16 cellular contexts compared by ENCODE assay signal in genomic region chr12:53820503-53820902, GRCh38.
A peak's percentile ranks its signal among the peaks of the same experiment; 100 is the strongest.
DNase-seq lines count a peak whose midpoint lies in the region; TF ChIP-seq lines count a peak whose summit lies in the region.
"Had no signal": no experiment of that assay in that cellular context is flagged by ENCODE, and none has a peak within 500 bp of the region (broad histone marks: within the 10 kb centered on the region; RNA-seq: fewer than 3 reads in every experiment).

No MANE protein-coding gene starts in this region.

- no peak overlapping the region for H2BK15ac ChIP-seq in neuronal stem cell (ENCODE audit: low read length)

- no peak overlapping the region for H3K23ac ChIP-seq in neuronal stem cell (ENCODE audit: low read depth, low read length, poor library complexity)

- H3K14ac ChIP-seq in neuronal stem cell (ENCODE audit: low read length), result no peak overlapping the region

- H4K91ac ChIP-seq in neuronal stem cell (ENCODE audit: low read depth, low read length, poor library complexity), result no peak overlapping the region

- no peak overlapping the region for H3K4me2 ChIP-seq in neuronal stem cell (ENCODE audit: insufficient read depth, low read length, poor library complexity, severe bottlenecking)

- no peaks in the 10 kb centered on the region for H3K4me1 ChIP-seq in neuronal stem cell (ENCODE audit: control insufficient read depth in 2 of 2, insufficient read depth in 1 of 2, low read depth in 1 of 2, low read length in 2 of 2)
- H3K4me1 ChIP-seq: adrenal gland, colonic mucosa, vagina had no signal

- no peak overlapping the region for H2BK120ac ChIP-seq in neuronal stem cell (ENCODE audit: low read depth, low read length)

- H3K27me3 ChIP-seq in MG63 (no peaks in the 10 kb centered on the region), neuronal stem cell (ENCODE audit: control insufficient read depth in 3 of 3, insufficient read depth in 3 of 3, low read depth in 1 of 3, low read length in 3 of 3) (peaks cover 0 to 73% (median 0%) of the 10 kb centered on the region in 3 experiments)
- H3K27me3 ChIP-seq: colonic mucosa, vagina had no signal

- no peak overlapping the region for H2AK5ac ChIP-seq in neuronal stem cell (ENCODE audit: low read depth, low read length)

- no peak overlapping the region for H2AFZ ChIP-seq in neuronal stem cell (ENCODE audit: low read length)

- DNase-seq in GM04503 (ENCODE audit: low read depth) (peak; percentile 33), MG63 (peak; percentile 72), epithelial cell of esophagus (ENCODE audit: low read depth) (peak; percentile 59), renal cortical epithelial cell (ENCODE audit: low read depth) (peak; percentile 26), neuronal stem cell (ENCODE audit: low spot score) (no peak), NCI-H1694 (lab: John Stamatoyannopoulos, UW) (no peak)
- no peak for DNase-seq in stimulated activated naive CD4-positive, alpha-beta T cell treated with Interleukin-2 at 50 U/mL for 16 hours (lab: John Stamatoyannopoulos, UW)
- DNase-seq: activated T-cell treated with anti-CD3 and anti-CD28 coated beads, Interleukin-2, amount 50 U/mL, for 72 hours; adrenal gland; colonic mucosa; NCI-H1105; NCI-H524; stimulated activated naive CD8-positive, alpha-beta T cell treated with anti-CD3 and anti-CD28 coated beads, Interleukin-15, amount 100 ng/mL, for 72 hours had no signal

- H3K27ac ChIP-seq in neuronal stem cell (replicated peaks; ENCODE audit: low read length), result no peak overlapping the region
- H3K27ac ChIP-seq: adrenal gland, colonic mucosa, neutrophil, skin epidermis, vagina had no signal

- H3K4me3 ChIP-seq in MG63 (no peak overlapping the region), epithelial cell of esophagus (ENCODE audit: low read length) (no peak overlapping the region), neuronal stem cell (ENCODE audit: low read length in 2 of 2) (no peak overlapping the region)
- H3K4me3 ChIP-seq: adrenal gland, colonic mucosa, skin epidermis, vagina had no signal

- no peak overlapping the region for H3K9ac ChIP-seq in neuronal stem cell (ENCODE audit: low read depth, low read length, poor library complexity)

- no peak for TF ChIP-seq CTCF in epithelial cell of esophagus (IDR thresholded peaks at IDR 0.05; ENCODE audit: insufficient read depth, low read depth, low read length, missing control alignments)

- no peak overlapping the region for H2BK5ac ChIP-seq in neuronal stem cell (ENCODE audit: low read length)

- no CpG with 5 or more reads among the region's 3 CpGs for WGBS in neuronal stem cell (ENCODE audit: extremely low coverage in 2 of 2, insufficient read length in 2 of 2, insufficient replicate concordance in 1 of 2), 2 donors

- no peak overlapping the region for H4K8ac ChIP-seq in neuronal stem cell (ENCODE audit: low read depth, low read length)

- H3K9me3 ChIP-seq in MG63 (no peaks in the 10 kb centered on the region), neuronal stem cell (replicated peaks in 1 of 2; ENCODE audit: control insufficient read depth in 2 of 2, insufficient read depth in 1 of 2, low read depth in 1 of 2, low read length in 2 of 2) (no peaks in the 10 kb centered on the region)
- H3K9me3 ChIP-seq: adrenal gland, colonic mucosa, neutrophil, vagina had no signal

- H3K4ac ChIP-seq in neuronal stem cell (ENCODE audit: low read length), result no peak overlapping the region

- H3K36me3 ChIP-seq in MG63 (no peaks in the 10 kb centered on the region), neuronal stem cell (replicated peaks in 1 of 2; ENCODE audit: control insufficient read depth in 2 of 2, insufficient read depth in 2 of 2, low read length in 2 of 2) (no peaks in the 10 kb centered on the region)
- H3K36me3 ChIP-seq: adrenal gland, colonic mucosa, neutrophil, vagina had no signal

- H2BK12ac ChIP-seq in neuronal stem cell (ENCODE audit: low read length), result no peak overlapping the region

- no peak overlapping the region for H3K18ac ChIP-seq in neuronal stem cell (ENCODE audit: low read length)

- H3K79me1 ChIP-seq in neuronal stem cell (ENCODE audit: low read depth, low read length), result no peaks in the 10 kb centered on the region

Comparison
In these comparisons a context has a peak if more than half of its experiments do, and no peak if none do; other contexts are left out.
1. DNase-seq: peak in GM04503 (single experiment), MG63 (single experiment), epithelial cell of esophagus (single experiment) and renal cortical epithelial cell (single experiment); none in neuronal stem cell (single experiment), NCI-H1694 (single experiment) and stimulated activated naive CD4-positive, alpha-beta T cell treated with Interleukin-2 at 50 U/mL for 16 hours (single experiment).